ENCODE assay signal across 19 cellular contexts in genomic region chr2:40432916-40433315, GRCh38.
"Had no signal": no experiment of that assay in that cellular context is flagged by ENCODE, and none has a peak within 500 bp of the region (broad histone marks: within the 10 kb centered on the region; RNA-seq: fewer than 3 reads in every experiment).

No MANE protein-coding gene starts in this region.

- H3K27me3 ChIP-seq: left lung had no signal

- H3K4me3 Mint-ChIP-seq: activated CD4-positive, alpha-beta T cell treated with anti-CD3 and anti-CD28 coated beads, Interleukin-2, amount 10 ng/mL, durations not matched to agents 24 days and 14 days; activated CD8-positive, alpha-beta T cell treated with anti-CD3 and anti-CD28 coated beads for 36 hours; activated naive CD4-positive, alpha-beta T cell treated with anti-CD3 and anti-CD28 coated beads for 36 hours; activated T-cell treated with anti-CD3 and anti-CD28 coated beads, Interleukin-2, amount 50 U/mL, for 4 hours; naive B cell; neural crest cell; stimulated activated naive CD8-positive, alpha-beta T cell treated with anti-CD3 and anti-CD28 coated beads, Interleukin-15, amount 100 ng/mL, for 72 hours; type B pancreatic cell had no signal

- H3K4me3 ChIP-seq: coronary artery, left lung had no signal

- H3K27ac ChIP-seq: left lung had no signal

- H3K9me3 ChIP-seq: left lung had no signal

- ATAC-seq: activated CD8-positive, alpha-beta T cell treated with anti-CD3 and anti-CD28 coated beads for 36 hours; activated T-cell treated with anti-CD3 and anti-CD28 coated beads, Interleukin-2, amount 50 U/mL, for 4 hours; left lung; stimulated activated naive CD8-positive, alpha-beta T cell treated with anti-CD3 and anti-CD28 coated beads, Interleukin-15, amount 100 ng/mL, for 72 hours had no signal

- H3K4me1 Mint-ChIP-seq: activated CD4-positive, alpha-beta T cell treated with anti-CD3 and anti-CD28 coated beads, Interleukin-2, amount 10 ng/mL, durations not matched to agents 24 days and 14 days; naive B cell; neural crest cell; stimulated activated naive CD8-positive, alpha-beta T cell treated with anti-CD3 and anti-CD28 coated beads, Interleukin-15, amount 100 ng/mL, for 72 hours had no signal

- H3K9me3 Mint-ChIP-seq: activated CD4-positive, alpha-beta T cell treated with anti-CD3 and anti-CD28 coated beads, Interleukin-2, amount 10 ng/mL, durations not matched to agents 24 days and 14 days; activated CD8-positive, alpha-beta T cell treated with anti-CD3 and anti-CD28 coated beads for 36 hours; activated naive CD4-positive, alpha-beta T cell treated with anti-CD3 and anti-CD28 coated beads for 36 hours; activated T-cell treated with anti-CD3 and anti-CD28 coated beads, Interleukin-2, amount 50 U/mL, for 4 hours; naive B cell; neural crest cell; stimulated activated naive CD8-positive, alpha-beta T cell treated with anti-CD3 and anti-CD28 coated beads, Interleukin-15, amount 100 ng/mL, for 72 hours had no signal

- H3K27ac Mint-ChIP-seq: activated CD4-positive, alpha-beta T cell treated with anti-CD3 and anti-CD28 coated beads, Interleukin-2, amount 10 ng/mL, durations not matched to agents 24 days and 14 days; activated CD8-positive, alpha-beta T cell treated with anti-CD3 and anti-CD28 coated beads for 36 hours; activated naive CD4-positive, alpha-beta T cell treated with anti-CD3 and anti-CD28 coated beads for 36 hours; progenitor cell of endocrine pancreas; type B pancreatic cell had no signal

- H3K36me3 ChIP-seq: left lung had no signal

- H3K36me3 Mint-ChIP-seq: naive B cell had no signal

- H3K27me3 Mint-ChIP-seq: activated CD4-positive, alpha-beta T cell treated with anti-CD3 and anti-CD28 coated beads, Interleukin-2, amount 10 ng/mL, durations not matched to agents 24 days and 14 days; activated CD8-positive, alpha-beta T cell treated with anti-CD3 and anti-CD28 coated beads for 36 hours; naive B cell; progenitor cell of endocrine pancreas; stimulated activated naive CD8-positive, alpha-beta T cell treated with anti-CD3 and anti-CD28 coated beads, Interleukin-15, amount 100 ng/mL, for 72 hours; type B pancreatic cell had no signal

- DNase-seq: activated CD4-positive, alpha-beta T cell treated with anti-CD3 and anti-CD28 coated beads, Interleukin-2, amount 10 ng/mL, durations not matched to agents 24 days and 14 days; activated CD8-positive, alpha-beta T cell treated with anti-CD3 and anti-CD28 coated beads for 36 hours; activated naive CD4-positive, alpha-beta T cell treated with anti-CD3 and anti-CD28 coated beads for 36 hours; activated T-cell treated with anti-CD3 and anti-CD28 coated beads, Interleukin-2, amount 50 U/mL, for 4 hours; anterior cingulate cortex; foreskin melanocyte; head of caudate nucleus; kidney; left lung; mammary epithelial cell; naive B cell; small intestine; stimulated activated CD4-positive, alpha-beta T cell treated with anti-CD3 and anti-CD28 coated beads, Interleukin-4, amount 100 ng/mL, for 1 hour; stimulated activated naive CD8-positive, alpha-beta T cell treated with anti-CD3 and anti-CD28 coated beads, Interleukin-15, amount 100 ng/mL, for 72 hours; T1000 had no signal
